In the genomic region with DNA sequence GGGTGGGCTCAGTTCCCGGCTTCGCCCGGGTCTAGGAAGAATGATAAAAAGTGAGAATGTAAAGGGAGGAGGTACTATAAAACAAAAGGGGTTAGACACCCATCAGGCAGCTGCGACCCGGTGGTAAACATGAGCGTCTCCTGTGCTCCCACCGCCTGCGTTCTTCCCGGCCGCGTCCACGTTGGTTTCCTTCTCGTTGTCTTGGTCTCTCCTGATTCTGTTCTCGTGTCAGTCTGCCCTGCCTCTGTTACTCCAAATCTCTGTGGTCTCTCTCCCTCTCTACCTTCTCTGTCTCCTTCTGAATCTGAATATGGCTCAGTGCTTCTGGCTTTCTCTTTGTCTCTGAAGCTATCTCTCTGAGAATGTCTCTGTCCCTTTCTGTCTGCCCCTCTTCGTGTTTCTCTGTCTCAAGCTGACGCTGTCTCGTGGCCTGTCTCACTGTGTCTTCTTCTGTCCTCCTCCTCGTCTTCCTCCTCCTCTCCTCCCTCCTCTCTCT, we compare ENCODE assay signal across 1 cellular context.
TF ChIP-seq lines count a peak whose summit lies in the region.

No MANE protein-coding gene starts in this region.

TF ChIP-seq in HepG2, 621 proteins besides CTCF, POLR2A, EP300 and RAD21 (continued from another document and continues in another):
- TF ChIP-seq PRDM4 (CRISPR knock-in tag; IDR thresholded peaks at IDR 0.05; ENCODE audit: borderline replicate concordance) (no peak), ZSCAN5A (CRISPR knock-in tag; IDR thresholded peaks at IDR 0.05; ENCODE audit: borderline replicate concordance) (no peak), FOXP1 (IDR thresholded peaks at IDR 0.05) (no peak), FOXP1 (CRISPR knock-in tag; IDR thresholded peaks at IDR 0.05) (no peak), ZNF678 (CRISPR knock-in tag; IDR thresholded peaks at IDR 0.05) (no peak), PHF5A (CRISPR knock-in tag; IDR thresholded peaks at IDR 0.05; ENCODE audit: low read depth, unreplicated experiment) (no peak), TBL1XR1 (IDR thresholded peaks at IDR 0.05; ENCODE audit: borderline replicate concordance, low read length, partially characterized antibody) (no peak), ZNF609 (CRISPR knock-in tag; IDR thresholded peaks at IDR 0.05; ENCODE audit: borderline replicate concordance) (no peak), FOXK2 (IDR thresholded peaks at IDR 0.05) (no peak), PREB (CRISPR knock-in tag; IDR thresholded peaks at IDR 0.05) (no peak), PCBP2 (optimal IDR thresholded peaks at IDR 0.05; ENCODE audit: low read depth, low read length, poor library complexity, severe bottlenecking) (peak; percentile 61), ZNF788 (CRISPR knock-in tag; IDR thresholded peaks at IDR 0.05; ENCODE audit: borderline replicate concordance) (0 out of 2 replicates have a peak, but pooled peaks have one; percentile 19), ATF2 (CRISPR knock-in tag; IDR thresholded peaks at IDR 0.05) (no peak), USF2 (IDR thresholded peaks at IDR 0.05; ENCODE audit: low read depth, low read length) (no peak), USF2 (CRISPR knock-in tag; IDR thresholded peaks at IDR 0.05; ENCODE audit: borderline replicate concordance) (no peak), TOE1 (CRISPR knock-in tag; IDR thresholded peaks at IDR 0.05) (no peak), CBFB (CRISPR knock-in tag; IDR thresholded peaks at IDR 0.05) (no peak), RXRB (CRISPR knock-in tag; IDR thresholded peaks at IDR 0.05; ENCODE audit: borderline replicate concordance) (no peak), NFIB (CRISPR knock-in tag; IDR thresholded peaks at IDR 0.05; ENCODE audit: borderline replicate concordance) (no peak), KDM6A (CRISPR knock-in tag; IDR thresholded peaks at IDR 0.05; ENCODE audit: low read depth) (no peak), KLF12 (CRISPR knock-in tag; IDR thresholded peaks at IDR 0.05; ENCODE audit: borderline replicate concordance) (no peak), ZNF331 (CRISPR knock-in tag; IDR thresholded peaks at IDR 0.05) (no peak), MTA1 (CRISPR knock-in tag; IDR thresholded peaks at IDR 0.05; ENCODE audit: borderline replicate concordance) (no peak), HDAC1 (CRISPR knock-in tag; IDR thresholded peaks at IDR 0.05) (no peak), FOXK1 (CRISPR knock-in tag; IDR thresholded peaks at IDR 0.05; ENCODE audit: borderline replicate concordance, low read depth) (0 out of 2 replicates have a peak, but pooled peaks have one; percentile 6), ZNF17 (CRISPR knock-in tag; IDR thresholded peaks at IDR 0.05) (no peak), FOXC1 (CRISPR knock-in tag; IDR thresholded peaks at IDR 0.05; ENCODE audit: borderline replicate concordance) (no peak), ZNF782 (CRISPR knock-in tag; IDR thresholded peaks at IDR 0.05; ENCODE audit: borderline replicate concordance) (peak; percentile 17; the same call in 1 of the 2 replicates), HNRNPK (IDR thresholded peaks at IDR 0.05; ENCODE audit: low read depth, low read length, poor library complexity, severe bottlenecking) (no peak), MEIS2 (CRISPR knock-in tag; IDR thresholded peaks at IDR 0.05) (no peak), SNAPC5 (CRISPR knock-in tag; IDR thresholded peaks at IDR 0.05; ENCODE audit: borderline replicate concordance) (no peak), ZNF383 (CRISPR knock-in tag; IDR thresholded peaks at IDR 0.05; ENCODE audit: borderline replicate concordance) (0 out of 2 replicates have a peak, but pooled peaks have one; percentile 50), DPF2 (CRISPR knock-in tag; IDR thresholded peaks at IDR 0.05; ENCODE audit: borderline replicate concordance, low read depth) (no peak), GMEB2 (CRISPR knock-in tag; IDR thresholded peaks at IDR 0.05; ENCODE audit: low read depth) (no peak), ZBTB42 (CRISPR knock-in tag; IDR thresholded peaks at IDR 0.05) (no peak), SCMH1 (CRISPR knock-in tag; IDR thresholded peaks at IDR 0.05; ENCODE audit: borderline replicate concordance) (no peak), ZNF33B (CRISPR knock-in tag; IDR thresholded peaks at IDR 0.05) (no peak)
- TF ChIP-seq, protein P1, sequence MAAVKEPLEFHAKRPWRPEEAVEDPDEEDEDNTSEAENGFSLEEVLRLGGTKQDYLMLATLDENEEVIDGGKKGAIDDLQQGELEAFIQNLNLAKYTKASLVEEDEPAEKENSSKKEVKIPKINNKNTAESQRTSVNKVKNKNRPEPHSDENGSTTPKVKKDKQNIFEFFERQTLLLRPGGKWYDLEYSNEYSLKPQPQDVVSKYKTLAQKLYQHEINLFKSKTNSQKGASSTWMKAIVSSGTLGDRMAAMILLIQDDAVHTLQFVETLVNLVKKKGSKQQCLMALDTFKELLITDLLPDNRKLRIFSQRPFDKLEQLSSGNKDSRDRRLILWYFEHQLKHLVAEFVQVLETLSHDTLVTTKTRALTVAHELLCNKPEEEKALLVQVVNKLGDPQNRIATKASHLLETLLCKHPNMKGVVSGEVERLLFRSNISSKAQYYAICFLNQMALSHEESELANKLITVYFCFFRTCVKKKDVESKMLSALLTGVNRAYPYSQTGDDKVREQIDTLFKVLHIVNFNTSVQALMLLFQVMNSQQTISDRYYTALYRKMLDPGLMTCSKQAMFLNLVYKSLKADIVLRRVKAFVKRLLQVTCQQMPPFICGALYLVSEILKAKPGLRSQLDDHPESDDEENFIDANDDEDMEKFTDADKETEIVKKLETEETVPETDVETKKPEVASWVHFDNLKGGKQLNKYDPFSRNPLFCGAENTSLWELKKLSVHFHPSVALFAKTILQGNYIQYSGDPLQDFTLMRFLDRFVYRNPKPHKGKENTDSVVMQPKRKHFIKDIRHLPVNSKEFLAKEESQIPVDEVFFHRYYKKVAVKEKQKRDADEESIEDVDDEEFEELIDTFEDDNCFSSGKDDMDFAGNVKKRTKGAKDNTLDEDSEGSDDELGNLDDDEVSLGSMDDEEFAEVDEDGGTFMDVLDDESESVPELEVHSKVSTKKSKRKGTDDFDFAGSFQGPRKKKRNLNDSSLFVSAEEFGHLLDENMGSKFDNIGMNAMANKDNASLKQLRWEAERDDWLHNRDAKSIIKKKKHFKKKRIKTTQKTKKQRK (IDR thresholded peaks at IDR 0.05; ENCODE audit: low read length): no peak
